10 cellular contexts compared by ENCODE assay signal in the genomic region with DNA sequence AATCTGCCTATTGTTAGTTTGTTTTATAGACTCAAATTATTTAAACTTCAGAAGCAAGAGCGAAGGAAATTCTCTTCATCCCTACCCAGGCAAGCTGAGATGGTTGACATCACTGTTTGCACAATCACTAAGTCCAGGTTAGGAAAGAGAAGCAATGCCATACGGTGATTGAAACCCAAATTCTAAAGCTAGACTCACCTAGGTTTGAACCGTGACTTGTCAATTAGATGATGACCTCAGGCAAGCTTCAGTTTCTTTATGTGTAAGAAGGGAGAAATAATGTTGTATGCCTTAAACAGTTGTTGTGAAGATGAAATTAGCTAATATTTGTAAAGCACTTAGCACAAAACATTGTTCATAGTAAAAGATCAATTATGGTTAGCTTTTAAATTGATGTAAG.
DNase-seq lines count a peak whose midpoint lies in the region; ATAC-seq and TF ChIP-seq lines count a peak whose summit lies in the region.
"Had no signal": no experiment of that assay in that cellular context is flagged by ENCODE, and none has a peak within 500 bp of the region (broad histone marks: within the 10 kb centered on the region; RNA-seq: fewer than 3 reads in every experiment).

No MANE protein-coding gene starts in this region.

- peaks cover 17% of the 10 kb centered on the region for H3K36me3 Mint-ChIP-seq in activated CD4-positive, alpha-beta T cell treated with anti-CD3 and anti-CD28 coated beads, Interleukin-2, amount 10 ng/mL, durations not matched to agents 7 days and 5 days (ENCODE audit: low read depth)
- peaks cover 0 to 26% (median 4%) of the 10 kb centered on the region in 5 donors for H3K36me3 Mint-ChIP-seq in naive thymus-derived CD4-positive, alpha-beta T cell

- intact Hi-C loops in naive thymus-derived CD4-positive, alpha-beta T cell (cut with micrococcal nuclease), result loop anchor here (1.0 to 10.0 kb wide), 14 partner anchors 13 to 843 kb away; a partner anchor contains a TSS
- intact Hi-C loops in OCI-LY7 (cut with micrococcal nuclease; ENCODE audit: unreplicated experiment), result no loop called here

- no peak overlapping the region for H3K4me3 ChIP-seq in naive thymus-derived CD4-positive, alpha-beta T cell (ENCODE audit: low read length)
- H3K4me3 ChIP-seq in OCI-LY7 (ENCODE audit: low read depth, low read length, poor library complexity, severe bottlenecking), result no peak overlapping the region

- POLR2A ChIA-PET in activated CD4-positive, alpha-beta T cell treated with anti-CD3 and anti-CD28 coated beads, Interleukin-2, amount 10 ng/mL, durations not matched to agents 7 days and 5 days (lab: Charles Lee), result interaction anchor here (0.5 to 0.6 kb wide), 2 partner anchors 281 to 511 kb away, joined by 5 to 12 read pairs; no protein-coding TSS in a partner anchor
- POLR2A ChIA-PET in naive thymus-derived CD4-positive, alpha-beta T cell (lab: Charles Lee), result interaction anchor here (0.5 to 3.4 kb wide), 6 partner anchors 11 to 1750 kb away, joined by 3 to 29 read pairs (median 4); no protein-coding TSS in a partner anchor
- POLR2A ChIA-PET in OCI-LY7 (lab: Charles Lee), result no interaction called here

- no peaks in the 10 kb centered on the region for H4K20me1 ChIP-seq in OCI-LY7 (ENCODE audit: insufficient read depth, low read length)

- peaks cover 63% of the 10 kb centered on the region for H3K4me1 Mint-ChIP-seq in activated CD4-positive, alpha-beta T cell treated with anti-CD3 and anti-CD28 coated beads, Interleukin-2, amount 10 ng/mL, durations not matched to agents 7 days and 5 days
- peaks cover 33 to 82% (median 68%) of the 10 kb centered on the region in 7 donors for H3K4me1 Mint-ChIP-seq in naive thymus-derived CD4-positive, alpha-beta T cell

- CTCF ChIA-PET in activated CD4-positive, alpha-beta T cell treated with anti-CD3 and anti-CD28 coated beads, Interleukin-2, amount 10 ng/mL, durations not matched to agents 7 days and 5 days (lab: Charles Lee), result interaction anchor here (0.8 to 1.6 kb wide), 4 partner anchors 9 to 22 kb away, joined by 3 to 5 read pairs (median 4); no protein-coding TSS in a partner anchor
- CTCF ChIA-PET in naive thymus-derived CD4-positive, alpha-beta T cell (lab: Charles Lee), result interaction anchor here (0.6 kb wide), 1 partner anchor 530 kb away, joined by 3 read pairs; no protein-coding TSS in a partner anchor
- CTCF ChIA-PET in OCI-LY7 (lab: Charles Lee; ENCODE audit: unreplicated experiment), result no interaction called here

- H3K4me3 Mint-ChIP-seq in activated CD4-positive, alpha-beta T cell treated with anti-CD3 and anti-CD28 coated beads, Interleukin-2, amount 10 ng/mL, durations not matched to agents 7 days and 5 days, result peak overlapping the region; percentile 57
- H3K4me3 Mint-ChIP-seq in naive thymus-derived CD4-positive, alpha-beta T cell, result peak overlapping the region in 9 of 10 donors; percentile 15 to 81 (median 70)

- no peak for DNase-seq in activated CD4-positive, alpha-beta T cell treated with anti-CD3 and anti-CD28 coated beads, Interleukin-2, amount 10 ng/mL, durations not matched to agents 7 days and 5 days
- no peak for DNase-seq in activated CD4-positive, alpha-beta T cell treated with anti-CD3 and anti-CD28 coated beads, Interleukin-2, amount 50 U/mL, for 48 hours
- peak; percentile 30 for DNase-seq in HT-29 (ENCODE audit: low spot score)
- no peak for DNase-seq in naive thymus-derived CD4-positive, alpha-beta T cell
- DNase-seq in OCI-LY7 (ENCODE audit: low spot score), result no peak
- no peak for DNase-seq in NCI-H82 (lab: John Stamatoyannopoulos, UW)
- no peak for DNase-seq in SHP77 treated with DMSO at 0.1 percent for 48 hours (lab: John Stamatoyannopoulos, UW)
- DNase-seq: effector CD8-positive, alpha-beta T cell; GOT3 had no signal

- no peaks in the 10 kb centered on the region for H3K9me2 ChIP-seq in OCI-LY7 (ENCODE audit: insufficient read depth, low read length)

- H3K27me3 ChIP-seq in naive thymus-derived CD4-positive, alpha-beta T cell (ENCODE audit: control insufficient read depth in 2 of 2, insufficient read depth in 2 of 2, low read length in 2 of 2), result no peaks in the 10 kb centered on the region

- peak overlapping the region; percentile 69 for H3K27ac ChIP-seq in naive thymus-derived CD4-positive, alpha-beta T cell (ENCODE audit: low read depth, low read length)
- H3K27ac ChIP-seq in OCI-LY7 (ENCODE audit: low read depth, low read length, poor library complexity, severe bottlenecking), result no peak overlapping the region

- H3K9me3 Mint-ChIP-seq in activated CD4-positive, alpha-beta T cell treated with anti-CD3 and anti-CD28 coated beads, Interleukin-2, amount 10 ng/mL, durations not matched to agents 7 days and 5 days, result peaks cover 12% of the 10 kb centered on the region
- peaks cover 0 to 10% (median 3%) of the 10 kb centered on the region in 11 donors for H3K9me3 Mint-ChIP-seq in naive thymus-derived CD4-positive, alpha-beta T cell

- H3K4me1 ChIP-seq in naive thymus-derived CD4-positive, alpha-beta T cell (ENCODE audit: control insufficient read depth in 2 of 2, insufficient read depth in 2 of 2, low read length in 2 of 2), result peaks cover 22 to 49% of the 10 kb centered on the region in 2 donors
- H3K4me1 ChIP-seq in OCI-LY7 (ENCODE audit: insufficient read depth, low read length, poor library complexity, severe bottlenecking), result peaks cover 11% of the 10 kb centered on the region

- peak overlapping the region; percentile 92 for H3K27ac Mint-ChIP-seq in activated CD4-positive, alpha-beta T cell treated with anti-CD3 and anti-CD28 coated beads, Interleukin-2, amount 10 ng/mL, durations not matched to agents 7 days and 5 days
- H3K27ac Mint-ChIP-seq in naive thymus-derived CD4-positive, alpha-beta T cell, result peak overlapping the region; percentile 46 to 95 (median 83)

- H3K9me3 ChIP-seq in naive thymus-derived CD4-positive, alpha-beta T cell (ENCODE audit: control insufficient read depth in 2 of 3, low read length in 3 of 3), result no peaks in the 10 kb centered on the region
- no peaks in the 10 kb centered on the region for H3K9me3 ChIP-seq in OCI-LY7 (ENCODE audit: low read length)

- no peak for TF ChIP-seq CTCF in OCI-LY7 (conservative IDR thresholded peaks at IDR 0.05; ENCODE audit: low read length)

- BruUV-seq in OCI-LY7 (replicated peaks; lab: Mats Ljungman, UMichigan), result no TSS peak

- ATAC-seq in GM21619 (IDR thresholded peaks at IDR 0.05; ENCODE audit: unreplicated experiment), result peak; percentile 59
- no peak for ATAC-seq in naive thymus-derived CD4-positive, alpha-beta T cell

- H3K79me2 ChIP-seq in OCI-LY7 (ENCODE audit: insufficient read depth, low read depth, low read length), result no peaks in the 10 kb centered on the region

- no peak overlapping the region for H3K4me2 ChIP-seq in OCI-LY7 (ENCODE audit: low read length)

- no peak overlapping the region for H2AFZ ChIP-seq in OCI-LY7 (ENCODE audit: low read length)

- no peaks in the 10 kb centered on the region for H3K27me3 Mint-ChIP-seq in activated CD4-positive, alpha-beta T cell treated with anti-CD3 and anti-CD28 coated beads, Interleukin-2, amount 10 ng/mL, durations not matched to agents 7 days and 5 days
- H3K27me3 Mint-ChIP-seq in naive thymus-derived CD4-positive, alpha-beta T cell, result no peaks in the 10 kb centered on the region

- no peaks in the 10 kb centered on the region for H3K36me3 ChIP-seq in naive thymus-derived CD4-positive, alpha-beta T cell (ENCODE audit: control insufficient read depth in 2 of 3, insufficient read depth in 3 of 3, low read length in 3 of 3)
- no peaks in the 10 kb centered on the region for H3K36me3 ChIP-seq in OCI-LY7 (ENCODE audit: insufficient read depth, low read length)
